1 cellular context compared by ENCODE assay signal in the genomic region with DNA sequence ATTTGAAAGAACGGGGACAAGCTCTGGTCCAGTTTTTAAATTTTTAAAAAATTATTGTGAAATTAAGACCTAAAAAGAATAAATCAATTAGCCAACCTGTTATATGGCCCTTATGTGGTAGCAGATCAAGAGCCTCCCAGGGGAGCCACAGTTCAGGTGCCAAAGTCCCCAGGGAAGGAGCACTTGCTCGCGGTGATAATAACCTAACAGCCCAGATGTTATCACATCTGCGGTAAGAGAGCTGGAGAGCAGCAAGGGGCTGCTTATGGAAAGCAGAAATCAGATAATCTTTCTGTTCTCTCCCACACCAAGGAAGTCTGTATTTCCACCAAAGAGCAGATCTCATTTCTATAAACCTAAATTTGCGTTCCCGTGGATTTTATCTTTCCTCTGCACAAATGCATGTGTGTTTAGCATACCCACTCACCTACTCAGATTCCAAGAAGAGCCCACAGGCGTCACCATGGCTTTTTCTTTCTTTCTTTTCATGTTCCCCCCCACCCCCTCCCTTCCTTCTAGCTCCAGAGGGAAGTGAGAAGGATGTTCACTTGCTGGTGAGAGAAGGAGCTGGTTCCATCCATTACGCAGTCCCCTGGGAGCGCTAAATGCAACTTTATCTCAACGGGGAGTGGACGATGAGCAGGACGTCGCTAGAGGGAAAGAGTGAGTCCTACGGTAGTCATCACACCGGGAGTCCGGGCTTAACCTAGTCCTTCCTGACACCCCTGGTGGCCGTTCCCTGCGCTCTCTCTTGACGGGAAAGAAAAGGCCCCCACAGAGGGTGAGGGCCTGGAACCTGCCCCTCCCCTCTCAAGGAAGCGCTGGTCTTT.
A peak's percentile ranks its signal among the peaks of the same experiment; 100 is the strongest.
TF ChIP-seq lines count a peak whose summit lies in the region.

No MANE protein-coding gene starts in this region.

TF ChIP-seq in HEK293, 187 proteins besides CTCF, POLR2A, EP300 and RAD21 (continued from another document and continues in another):
- TF ChIP-seq, protein P1, sequence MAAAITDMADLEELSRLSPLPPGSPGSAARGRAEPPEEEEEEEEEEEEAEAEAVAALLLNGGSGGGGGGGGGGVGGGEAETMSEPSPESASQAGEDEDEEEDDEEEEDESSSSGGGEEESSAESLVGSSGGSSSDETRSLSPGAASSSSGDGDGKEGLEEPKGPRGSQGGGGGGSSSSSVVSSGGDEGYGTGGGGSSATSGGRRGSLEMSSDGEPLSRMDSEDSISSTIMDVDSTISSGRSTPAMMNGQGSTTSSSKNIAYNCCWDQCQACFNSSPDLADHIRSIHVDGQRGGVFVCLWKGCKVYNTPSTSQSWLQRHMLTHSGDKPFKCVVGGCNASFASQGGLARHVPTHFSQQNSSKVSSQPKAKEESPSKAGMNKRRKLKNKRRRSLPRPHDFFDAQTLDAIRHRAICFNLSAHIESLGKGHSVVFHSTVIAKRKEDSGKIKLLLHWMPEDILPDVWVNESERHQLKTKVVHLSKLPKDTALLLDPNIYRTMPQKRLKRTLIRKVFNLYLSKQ (tag by site-specific recombination; IDR thresholded peaks at IDR 0.05; ENCODE audit: borderline replicate concordance): no peak
- TF ChIP-seq ZNF140 (tag by site-specific recombination; IDR thresholded peaks at IDR 0.05): no peak
- TF ChIP-seq, protein P2, sequence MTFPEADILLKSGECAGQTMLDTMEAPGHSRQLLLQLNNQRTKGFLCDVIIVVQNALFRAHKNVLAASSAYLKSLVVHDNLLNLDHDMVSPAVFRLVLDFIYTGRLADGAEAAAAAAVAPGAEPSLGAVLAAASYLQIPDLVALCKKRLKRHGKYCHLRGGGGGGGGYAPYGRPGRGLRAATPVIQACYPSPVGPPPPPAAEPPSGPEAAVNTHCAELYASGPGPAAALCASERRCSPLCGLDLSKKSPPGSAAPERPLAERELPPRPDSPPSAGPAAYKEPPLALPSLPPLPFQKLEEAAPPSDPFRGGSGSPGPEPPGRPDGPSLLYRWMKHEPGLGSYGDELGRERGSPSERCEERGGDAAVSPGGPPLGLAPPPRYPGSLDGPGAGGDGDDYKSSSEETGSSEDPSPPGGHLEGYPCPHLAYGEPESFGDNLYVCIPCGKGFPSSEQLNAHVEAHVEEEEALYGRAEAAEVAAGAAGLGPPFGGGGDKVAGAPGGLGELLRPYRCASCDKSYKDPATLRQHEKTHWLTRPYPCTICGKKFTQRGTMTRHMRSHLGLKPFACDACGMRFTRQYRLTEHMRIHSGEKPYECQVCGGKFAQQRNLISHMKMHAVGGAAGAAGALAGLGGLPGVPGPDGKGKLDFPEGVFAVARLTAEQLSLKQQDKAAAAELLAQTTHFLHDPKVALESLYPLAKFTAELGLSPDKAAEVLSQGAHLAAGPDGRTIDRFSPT (tag by site-specific recombination; IDR thresholded peaks at IDR 0.05): peak; percentile 16; the same call in 1 of the 2 replicates
- TF ChIP-seq, protein P3, sequence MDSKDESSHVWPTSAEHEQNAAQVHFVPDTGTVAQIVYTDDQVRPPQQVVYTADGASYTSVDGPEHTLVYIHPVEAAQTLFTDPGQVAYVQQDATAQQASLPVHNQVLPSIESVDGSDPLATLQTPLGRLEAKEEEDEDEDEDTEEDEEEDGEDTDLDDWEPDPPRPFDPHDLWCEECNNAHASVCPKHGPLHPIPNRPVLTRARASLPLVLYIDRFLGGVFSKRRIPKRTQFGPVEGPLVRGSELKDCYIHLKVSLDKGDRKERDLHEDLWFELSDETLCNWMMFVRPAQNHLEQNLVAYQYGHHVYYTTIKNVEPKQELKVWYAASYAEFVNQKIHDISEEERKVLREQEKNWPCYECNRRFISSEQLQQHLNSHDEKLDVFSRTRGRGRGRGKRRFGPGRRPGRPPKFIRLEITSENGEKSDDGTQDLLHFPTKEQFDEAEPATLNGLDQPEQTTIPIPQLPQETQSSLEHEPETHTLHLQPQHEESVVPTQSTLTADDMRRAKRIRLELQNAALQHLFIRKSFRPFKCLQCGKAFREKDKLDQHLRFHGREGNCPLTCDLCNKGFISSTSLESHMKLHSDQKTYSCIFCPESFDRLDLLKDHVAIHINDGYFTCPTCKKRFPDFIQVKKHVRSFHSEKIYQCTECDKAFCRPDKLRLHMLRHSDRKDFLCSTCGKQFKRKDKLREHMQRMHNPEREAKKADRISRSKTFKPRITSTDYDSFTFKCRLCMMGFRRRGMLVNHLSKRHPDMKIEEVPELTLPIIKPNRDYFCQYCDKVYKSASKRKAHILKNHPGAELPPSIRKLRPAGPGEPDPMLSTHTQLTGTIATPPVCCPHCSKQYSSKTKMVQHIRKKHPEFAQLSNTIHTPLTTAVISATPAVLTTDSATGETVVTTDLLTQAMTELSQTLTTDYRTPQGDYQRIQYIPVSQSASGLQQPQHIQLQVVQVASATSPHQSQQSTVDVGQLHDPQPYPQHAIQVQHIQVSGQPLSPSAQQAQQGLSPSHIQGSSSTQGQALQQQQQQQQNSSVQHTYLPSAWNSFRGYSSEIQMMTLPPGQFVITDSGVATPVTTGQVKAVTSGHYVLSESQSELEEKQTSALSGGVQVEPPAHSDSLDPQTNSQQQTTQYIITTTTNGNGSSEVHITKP (tag by site-specific recombination; IDR thresholded peaks at IDR 0.05): peak; percentile 53
- TF ChIP-seq SP7 (tag by site-specific recombination; IDR thresholded peaks at IDR 0.05): peak; percentile 61; the same call in 1 of the 2 replicates
- TF ChIP-seq ZNF629 (tag by site-specific recombination; IDR thresholded peaks at IDR 0.05): 0 out of 2 replicates have a peak, but pooled peaks have one; percentile 16
- TF ChIP-seq GLIS2 (tag by site-specific recombination; IDR thresholded peaks at IDR 0.05): peak; percentile 69
- TF ChIP-seq HOXD13 (CRISPR knock-in tag; IDR thresholded peaks at IDR 0.05; ENCODE audit: borderline replicate concordance): no peak
- TF ChIP-seq ZNF223 (tag by site-specific recombination; IDR thresholded peaks at IDR 0.05): no peak
- peak; percentile 91 for TF ChIP-seq GLIS1 (tag by site-specific recombination; IDR thresholded peaks at IDR 0.05)
- peak; percentile 19; the same call in 1 of the 2 replicates for TF ChIP-seq ZBTB17 (tag by site-specific recombination; IDR thresholded peaks at IDR 0.05)
- peak; percentile 72 for TF ChIP-seq WT1 (tag by site-specific recombination; IDR thresholded peaks at IDR 0.05)
- peak; percentile 89 for TF ChIP-seq ZIC2 (tag by site-specific recombination; IDR thresholded peaks at IDR 0.05)
- TF ChIP-seq ZEB2 (tag by site-specific recombination; IDR thresholded peaks at IDR 0.05): peak; percentile 55
- TF ChIP-seq REPIN1 (tag by site-specific recombination; IDR thresholded peaks at IDR 0.05; ENCODE audit: low read depth): no peak
- no peak for TF ChIP-seq HOXC10 (CRISPR knock-in tag; IDR thresholded peaks at IDR 0.05)
- no peak for TF ChIP-seq ZNF132 (tag by site-specific recombination; IDR thresholded peaks at IDR 0.05; ENCODE audit: borderline replicate concordance)
- TF ChIP-seq, protein P4, sequence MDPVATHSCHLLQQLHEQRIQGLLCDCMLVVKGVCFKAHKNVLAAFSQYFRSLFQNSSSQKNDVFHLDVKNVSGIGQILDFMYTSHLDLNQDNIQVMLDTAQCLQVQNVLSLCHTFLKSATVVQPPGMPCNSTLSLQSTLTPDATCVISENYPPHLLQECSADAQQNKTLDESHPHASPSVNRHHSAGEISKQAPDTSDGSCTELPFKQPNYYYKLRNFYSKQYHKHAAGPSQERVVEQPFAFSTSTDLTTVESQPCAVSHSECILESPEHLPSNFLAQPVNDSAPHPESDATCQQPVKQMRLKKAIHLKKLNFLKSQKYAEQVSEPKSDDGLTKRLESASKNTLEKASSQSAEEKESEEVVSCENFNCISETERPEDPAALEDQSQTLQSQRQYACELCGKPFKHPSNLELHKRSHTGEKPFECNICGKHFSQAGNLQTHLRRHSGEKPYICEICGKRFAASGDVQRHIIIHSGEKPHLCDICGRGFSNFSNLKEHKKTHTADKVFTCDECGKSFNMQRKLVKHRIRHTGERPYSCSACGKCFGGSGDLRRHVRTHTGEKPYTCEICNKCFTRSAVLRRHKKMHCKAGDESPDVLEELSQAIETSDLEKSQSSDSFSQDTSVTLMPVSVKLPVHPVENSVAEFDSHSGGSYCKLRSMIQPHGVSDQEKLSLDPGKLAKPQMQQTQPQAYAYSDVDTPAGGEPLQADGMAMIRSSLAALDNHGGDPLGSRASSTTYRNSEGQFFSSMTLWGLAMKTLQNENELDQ (tag by site-specific recombination; IDR thresholded peaks at IDR 0.05; ENCODE audit: low read depth): no peak
- 0 out of 2 replicates have a peak, but pooled peaks have one; percentile 16 for TF ChIP-seq ZNF335 (tag by site-specific recombination; conservative IDR thresholded peaks at IDR 0.05)
- no peak for TF ChIP-seq ZNF23 (tag by site-specific recombination; IDR thresholded peaks at IDR 0.05; ENCODE audit: borderline replicate concordance)
- TF ChIP-seq, protein P5, sequence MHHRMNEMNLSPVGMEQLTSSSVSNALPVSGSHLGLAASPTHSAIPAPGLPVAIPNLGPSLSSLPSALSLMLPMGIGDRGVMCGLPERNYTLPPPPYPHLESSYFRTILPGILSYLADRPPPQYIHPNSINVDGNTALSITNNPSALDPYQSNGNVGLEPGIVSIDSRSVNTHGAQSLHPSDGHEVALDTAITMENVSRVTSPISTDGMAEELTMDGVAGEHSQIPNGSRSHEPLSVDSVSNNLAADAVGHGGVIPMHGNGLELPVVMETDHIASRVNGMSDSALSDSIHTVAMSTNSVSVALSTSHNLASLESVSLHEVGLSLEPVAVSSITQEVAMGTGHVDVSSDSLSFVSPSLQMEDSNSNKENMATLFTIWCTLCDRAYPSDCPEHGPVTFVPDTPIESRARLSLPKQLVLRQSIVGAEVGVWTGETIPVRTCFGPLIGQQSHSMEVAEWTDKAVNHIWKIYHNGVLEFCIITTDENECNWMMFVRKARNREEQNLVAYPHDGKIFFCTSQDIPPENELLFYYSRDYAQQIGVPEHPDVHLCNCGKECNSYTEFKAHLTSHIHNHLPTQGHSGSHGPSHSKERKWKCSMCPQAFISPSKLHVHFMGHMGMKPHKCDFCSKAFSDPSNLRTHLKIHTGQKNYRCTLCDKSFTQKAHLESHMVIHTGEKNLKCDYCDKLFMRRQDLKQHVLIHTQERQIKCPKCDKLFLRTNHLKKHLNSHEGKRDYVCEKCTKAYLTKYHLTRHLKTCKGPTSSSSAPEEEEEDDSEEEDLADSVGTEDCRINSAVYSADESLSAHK (tag by site-specific recombination; IDR thresholded peaks at IDR 0.05): peak; percentile 28; the same call in 1 of the 2 replicates
- TF ChIP-seq ZNF324 (tag by site-specific recombination; IDR thresholded peaks at IDR 0.05): no peak
- TF ChIP-seq, protein P6, sequence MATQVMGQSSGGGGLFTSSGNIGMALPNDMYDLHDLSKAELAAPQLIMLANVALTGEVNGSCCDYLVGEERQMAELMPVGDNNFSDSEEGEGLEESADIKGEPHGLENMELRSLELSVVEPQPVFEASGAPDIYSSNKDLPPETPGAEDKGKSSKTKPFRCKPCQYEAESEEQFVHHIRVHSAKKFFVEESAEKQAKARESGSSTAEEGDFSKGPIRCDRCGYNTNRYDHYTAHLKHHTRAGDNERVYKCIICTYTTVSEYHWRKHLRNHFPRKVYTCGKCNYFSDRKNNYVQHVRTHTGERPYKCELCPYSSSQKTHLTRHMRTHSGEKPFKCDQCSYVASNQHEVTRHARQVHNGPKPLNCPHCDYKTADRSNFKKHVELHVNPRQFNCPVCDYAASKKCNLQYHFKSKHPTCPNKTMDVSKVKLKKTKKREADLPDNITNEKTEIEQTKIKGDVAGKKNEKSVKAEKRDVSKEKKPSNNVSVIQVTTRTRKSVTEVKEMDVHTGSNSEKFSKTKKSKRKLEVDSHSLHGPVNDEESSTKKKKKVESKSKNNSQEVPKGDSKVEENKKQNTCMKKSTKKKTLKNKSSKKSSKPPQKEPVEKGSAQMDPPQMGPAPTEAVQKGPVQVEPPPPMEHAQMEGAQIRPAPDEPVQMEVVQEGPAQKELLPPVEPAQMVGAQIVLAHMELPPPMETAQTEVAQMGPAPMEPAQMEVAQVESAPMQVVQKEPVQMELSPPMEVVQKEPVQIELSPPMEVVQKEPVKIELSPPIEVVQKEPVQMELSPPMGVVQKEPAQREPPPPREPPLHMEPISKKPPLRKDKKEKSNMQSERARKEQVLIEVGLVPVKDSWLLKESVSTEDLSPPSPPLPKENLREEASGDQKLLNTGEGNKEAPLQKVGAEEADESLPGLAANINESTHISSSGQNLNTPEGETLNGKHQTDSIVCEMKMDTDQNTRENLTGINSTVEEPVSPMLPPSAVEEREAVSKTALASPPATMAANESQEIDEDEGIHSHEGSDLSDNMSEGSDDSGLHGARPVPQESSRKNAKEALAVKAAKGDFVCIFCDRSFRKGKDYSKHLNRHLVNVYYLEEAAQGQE (tag by site-specific recombination; IDR thresholded peaks at IDR 0.05): 0 out of 2 replicates have a peak, but pooled peaks have one; percentile 11
- TF ChIP-seq ZFHX2 (tag by site-specific recombination; conservative IDR thresholded peaks at IDR 0.05): no peak
- TF ChIP-seq, protein P7, sequence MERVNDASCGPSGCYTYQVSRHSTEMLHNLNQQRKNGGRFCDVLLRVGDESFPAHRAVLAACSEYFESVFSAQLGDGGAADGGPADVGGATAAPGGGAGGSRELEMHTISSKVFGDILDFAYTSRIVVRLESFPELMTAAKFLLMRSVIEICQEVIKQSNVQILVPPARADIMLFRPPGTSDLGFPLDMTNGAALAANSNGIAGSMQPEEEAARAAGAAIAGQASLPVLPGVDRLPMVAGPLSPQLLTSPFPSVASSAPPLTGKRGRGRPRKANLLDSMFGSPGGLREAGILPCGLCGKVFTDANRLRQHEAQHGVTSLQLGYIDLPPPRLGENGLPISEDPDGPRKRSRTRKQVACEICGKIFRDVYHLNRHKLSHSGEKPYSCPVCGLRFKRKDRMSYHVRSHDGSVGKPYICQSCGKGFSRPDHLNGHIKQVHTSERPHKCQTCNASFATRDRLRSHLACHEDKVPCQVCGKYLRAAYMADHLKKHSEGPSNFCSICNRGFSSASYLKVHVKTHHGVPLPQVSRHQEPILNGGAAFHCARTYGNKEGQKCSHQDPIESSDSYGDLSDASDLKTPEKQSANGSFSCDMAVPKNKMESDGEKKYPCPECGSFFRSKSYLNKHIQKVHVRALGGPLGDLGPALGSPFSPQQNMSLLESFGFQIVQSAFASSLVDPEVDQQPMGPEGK (tag by site-specific recombination; IDR thresholded peaks at IDR 0.05): peak; percentile 55; the same call in 1 of the 2 replicates
- TF ChIP-seq, protein P8, sequence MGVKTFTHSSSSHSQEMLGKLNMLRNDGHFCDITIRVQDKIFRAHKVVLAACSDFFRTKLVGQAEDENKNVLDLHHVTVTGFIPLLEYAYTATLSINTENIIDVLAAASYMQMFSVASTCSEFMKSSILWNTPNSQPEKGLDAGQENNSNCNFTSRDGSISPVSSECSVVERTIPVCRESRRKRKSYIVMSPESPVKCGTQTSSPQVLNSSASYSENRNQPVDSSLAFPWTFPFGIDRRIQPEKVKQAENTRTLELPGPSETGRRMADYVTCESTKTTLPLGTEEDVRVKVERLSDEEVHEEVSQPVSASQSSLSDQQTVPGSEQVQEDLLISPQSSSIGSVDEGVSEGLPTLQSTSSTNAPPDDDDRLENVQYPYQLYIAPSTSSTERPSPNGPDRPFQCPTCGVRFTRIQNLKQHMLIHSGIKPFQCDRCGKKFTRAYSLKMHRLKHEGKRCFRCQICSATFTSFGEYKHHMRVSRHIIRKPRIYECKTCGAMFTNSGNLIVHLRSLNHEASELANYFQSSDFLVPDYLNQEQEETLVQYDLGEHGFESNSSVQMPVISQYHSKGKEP (tag by site-specific recombination; IDR thresholded peaks at IDR 0.05): peak; percentile 82; the same call in 1 of the 2 replicates
- no peak for TF ChIP-seq ZFP37 (tag by site-specific recombination; IDR thresholded peaks at IDR 0.05)
- peak; percentile 92 for TF ChIP-seq FEZF1 (tag by site-specific recombination; IDR thresholded peaks at IDR 0.05)
- TF ChIP-seq TRIM28 (IDR thresholded peaks at IDR 0.05; ENCODE audit: borderline replicate concordance, low read length): peak; percentile 85
- no peak for TF ChIP-seq ZNF571 (tag by site-specific recombination; IDR thresholded peaks at IDR 0.05)
- peak; percentile 28; the same call in 1 of the 2 replicates for TF ChIP-seq ZNF596 (tag by site-specific recombination; IDR thresholded peaks at IDR 0.05)
